Comparison of ENCODE assay signal across 8 cellular contexts in the genomic region with DNA sequence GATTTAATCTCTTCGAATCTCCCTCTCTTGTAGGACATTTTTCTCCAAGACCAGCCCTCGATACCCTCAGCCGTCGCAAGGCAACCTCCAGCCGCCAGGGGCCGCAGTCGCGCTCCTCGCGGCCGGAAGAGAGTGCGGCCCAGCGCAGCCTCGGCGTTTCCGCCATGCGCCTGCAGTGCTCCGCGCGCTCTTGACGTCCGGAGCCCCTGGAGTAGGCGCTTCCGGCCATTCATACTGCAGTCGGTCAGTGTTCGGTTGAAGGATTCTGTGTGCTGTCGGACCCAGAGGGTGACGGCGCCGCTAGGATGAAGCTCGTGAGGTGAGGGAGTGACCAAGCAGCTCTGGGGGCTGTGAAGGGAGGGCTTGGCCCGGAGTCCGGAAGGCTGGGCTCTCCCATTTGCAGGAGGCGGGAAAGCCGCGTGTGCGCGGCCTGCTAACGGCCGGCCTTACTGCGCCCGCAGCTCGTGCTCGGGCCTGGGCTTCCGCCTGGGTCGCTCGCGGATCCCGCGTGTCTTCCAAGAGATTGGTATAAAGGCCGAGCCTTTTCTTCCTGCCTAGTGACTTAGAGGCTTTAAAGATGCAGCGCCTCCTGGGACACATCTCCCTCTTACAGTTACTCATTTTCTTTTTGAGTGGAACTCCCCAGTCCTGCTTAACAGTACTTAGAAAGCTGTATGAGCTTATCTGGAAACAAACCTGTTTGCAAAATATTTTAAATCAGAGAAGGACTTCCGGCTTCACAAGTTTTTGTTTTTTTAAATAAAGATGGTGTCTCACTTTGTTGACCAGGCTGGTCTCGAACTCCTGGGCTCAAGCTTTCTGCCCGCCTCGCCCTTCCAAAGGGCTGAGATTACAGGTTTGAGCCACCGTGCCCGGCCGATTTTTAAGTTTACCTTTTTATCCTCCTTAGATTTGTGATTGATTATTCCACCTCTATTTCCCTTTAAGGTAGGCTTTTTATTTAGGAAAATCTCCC. TPM values are rescaled to one million over a fixed set of nuclear protein-coding genes. Genes with fewer than 3 reads are reported as not detected.
DNase-seq lines count a peak whose midpoint lies in the region; ATAC-seq, FAIRE-seq and TF ChIP-seq lines count a peak whose summit lies in the region.

A gene (plus strand): TSS at position 190 of the 976 bp plus-strand sequence. CDS start 116 bp downstream, at position 306.

- peak within 1 kb of the TSS; percentile 99 for H3K4me3 Mint-ChIP-seq in nephron progenitor cell
- peak within 1 kb of the TSS; percentile 89 to 97 for H3K4me3 Mint-ChIP-seq in stimulated activated naive CD8-positive, alpha-beta T cell treated with anti-CD3 and anti-CD28 coated beads, Interleukin-15, amount 100 ng/mL, for 72 hours

- H3K27me3 Mint-ChIP-seq in nephron progenitor cell (ENCODE audit: low read depth, poor library complexity): no peaks in the 10 kb centered on the region
- no peaks in the 10 kb centered on the region for H3K27me3 Mint-ChIP-seq in stimulated activated naive CD8-positive, alpha-beta T cell treated with anti-CD3 and anti-CD28 coated beads, Interleukin-15, amount 100 ng/mL, for 72 hours

- H3K4me3 ChIP-seq in H7 (ENCODE audit: insufficient read depth, low read depth, low read length) (peak within 1 kb of the TSS; percentile 99), Loucy (ENCODE audit: low read length, poor library complexity, severe bottlenecking) (peak within 1 kb of the TSS; percentile 98), fibroblast of the aortic adventitia (ENCODE audit: low read depth, low read length) (peak within 1 kb of the TSS; percentile 87)

- H3K36me3 ChIP-seq in H7 (replicated peaks; ENCODE audit: control insufficient read depth, insufficient read depth, low read length) (peaks cover 3% of the 10 kb centered on the region), Loucy (ENCODE audit: insufficient read depth, low read length) (peaks cover 6% of the 10 kb centered on the region)

- peaks cover 30% of the 10 kb centered on the region for H3K4me1 ChIP-seq in Loucy (ENCODE audit: insufficient read depth, low read length, poor library complexity, severe bottlenecking)

- H3K9me3 Mint-ChIP-seq in nephron progenitor cell: peaks cover 39% of the 10 kb centered on the region
- no peaks in the 10 kb centered on the region for H3K9me3 Mint-ChIP-seq in stimulated activated naive CD8-positive, alpha-beta T cell treated with anti-CD3 and anti-CD28 coated beads, Interleukin-15, amount 100 ng/mL, for 72 hours

- H3F3A ChIP-seq in Loucy (ENCODE audit: low read depth): no peaks in the 10 kb centered on the region; the same call in 1 of the 2 replicates

- peak within 1 kb of the TSS; percentile 99 for H3K27ac Mint-ChIP-seq in nephron progenitor cell
- H3K27ac Mint-ChIP-seq in stimulated activated naive CD8-positive, alpha-beta T cell treated with anti-CD3 and anti-CD28 coated beads, Interleukin-15, amount 100 ng/mL, for 72 hours: peak within 1 kb of the TSS; percentile 98 to 99

- peak; percentile 96 for DNase-seq in H7
- DNase-seq in activated effector memory CD4-positive, alpha-beta T cell treated with Interleukin-2 at 50 U/mL for 16 hours: peak; percentile 87
- DNase-seq in fibroblast of the aortic adventitia (ENCODE audit: low read depth): peak; percentile 88
- peak; percentile 89 for DNase-seq in nephron progenitor cell
- peak; percentile 92 to 93 for DNase-seq in stimulated activated naive CD8-positive, alpha-beta T cell treated with anti-CD3 and anti-CD28 coated beads, Interleukin-15, amount 100 ng/mL, for 72 hours

- peaks cover 46% of the 10 kb centered on the region for H3K36me3 Mint-ChIP-seq in nephron progenitor cell (ENCODE audit: low read depth)

- H3K79me2 ChIP-seq in Loucy (ENCODE audit: insufficient read depth, low read length): peaks cover 52% of the 10 kb centered on the region

- FAIRE-seq in G401.6 (lab: Jason Lieb, UNC): peak; percentile 70

- peak within 1 kb of the TSS; percentile 87 for H3K4me2 ChIP-seq in Loucy (ENCODE audit: low read depth, low read length, poor library complexity, severe bottlenecking)

- TF ChIP-seq CTCF in Loucy (conservative IDR thresholded peaks at IDR 0.05; ENCODE audit: low read length): peak; percentile 80
- peak; percentile 96 for TF ChIP-seq CTCF in fibroblast of the aortic adventitia (IDR thresholded peaks at IDR 0.05; ENCODE audit: insufficient read depth, low read length)
- peak; percentile 91 for TF ChIP-seq CTCF in nephron progenitor cell (IDR thresholded peaks at IDR 0.05)

- H3K9me3 ChIP-seq in Loucy (ENCODE audit: insufficient read depth, low read depth, low read length): no peaks in the 10 kb centered on the region

- ATAC-seq in stimulated activated naive CD8-positive, alpha-beta T cell treated with anti-CD3 and anti-CD28 coated beads, Interleukin-15, amount 100 ng/mL, for 72 hours: peak; percentile 99

- peak within 1 kb of the TSS; percentile 91 for H2AFZ ChIP-seq in Loucy (ENCODE audit: low read length)

- H3K9ac ChIP-seq in Loucy (ENCODE audit: low read depth, low read length, poor library complexity, severe bottlenecking): peak within 1 kb of the TSS; percentile 96

- peaks cover 52% of the 10 kb centered on the region for H4K20me1 ChIP-seq in Loucy (ENCODE audit: insufficient read depth, low read length, poor library complexity, severe bottlenecking)

- TF ChIP-seq POLR2A in Raji (IDR thresholded peaks at IDR 0.05; ENCODE audit: insufficient read depth, low read depth, low read length): peak; percentile 96

- no peaks in the 10 kb centered on the region for H3K9me2 ChIP-seq in Loucy (replicated peaks; ENCODE audit: low read depth, low read length)

- H3K4me1 Mint-ChIP-seq in nephron progenitor cell: peaks cover 22% of the 10 kb centered on the region
- H3K4me1 Mint-ChIP-seq in stimulated activated naive CD8-positive, alpha-beta T cell treated with anti-CD3 and anti-CD28 coated beads, Interleukin-15, amount 100 ng/mL, for 72 hours: peaks cover 38% of the 10 kb centered on the region

- H3K27me3 ChIP-seq in H7 (ENCODE audit: control insufficient read depth, insufficient read depth, low read length) (no peaks in the 10 kb centered on the region), Loucy (ENCODE audit: insufficient read depth, low read length, poor library complexity, severe bottlenecking) (no peaks in the 10 kb centered on the region)

RNA-seq across cellular contexts. Expression of the gene that starts here (rescaled TPM):
- total RNA-seq in H7 (2014; rRNA removed; shearing (Covaris generic)): 28.6 and 36.5 TPM in 2 replicates
- total RNA-seq in fibroblast of the aortic adventitia (ENCODE audit: low replicate concordance): 15.1 and 78.2 TPM in 2 replicates

Comparison
In these comparisons a context has a peak if more than half of its experiments do, and no peak if none do; other contexts are left out.
1. Peak in every context shown above with its lines: DNase-seq, ATAC-seq and H3K4me3 ChIP-seq.